Comparison of ENCODE assay signal across 11 cellular contexts in genomic region chr2:134324942-134325341, GRCh38.
DNase-seq lines count a peak whose midpoint lies in the region; ATAC-seq, FAIRE-seq and TF ChIP-seq lines count a peak whose summit lies in the region.
"Had no signal": no experiment of that assay in that cellular context is flagged by ENCODE, and none has a peak within 500 bp of the region (broad histone marks: within the 10 kb centered on the region; RNA-seq: fewer than 3 reads in every experiment).

No MANE protein-coding gene starts in this region.

- H3K27me3 Mint-ChIP-seq in IgD-negative memory B cell: no peaks in the 10 kb centered on the region

- no peak for TF ChIP-seq POLR2A in GM12891 (IDR thresholded peaks at IDR 0.05; ENCODE audit: low read depth, low read length)

- peaks cover 14% of the 10 kb centered on the region for H3K36me3 Mint-ChIP-seq in IgD-negative memory B cell

- no peak for DNase-seq in GM12891 (ENCODE audit: insufficient read length, low spot score)
- DNase-seq in right atrium auricular region (ENCODE audit: low spot score): no peak
- no peak for DNase-seq in stimulated activated naive CD4-positive, alpha-beta T cell treated with Interleukin-2 at 50 U/mL for 16 hours (lab: John Stamatoyannopoulos, UW)
- no peak for DNase-seq in NCI-H1930 (lab: John Stamatoyannopoulos, UW)
- DNase-seq in hepatic stellate cell (ENCODE audit: low spot score): no peak
- no peak for DNase-seq in superior temporal gyrus (ENCODE audit: extremely low spot score)
- DNase-seq: C1 segment of cervical spinal cord, caudate nucleus, retina had no signal

- H3K9me3 Mint-ChIP-seq in IgD-negative memory B cell: no peaks in the 10 kb centered on the region

- FAIRE-seq in GM12891 (lab: Jason Lieb, UNC): no peak

- ATAC-seq in HG02588 (IDR thresholded peaks at IDR 0.05; ENCODE audit: unreplicated experiment): peak; percentile 67

- no peaks in the 10 kb centered on the region for H3K9me3 ChIP-seq in right atrium auricular region

- peak overlapping the region in 3 of 4 donors; percentile 54 to 85 (median 69) for H3K4me3 Mint-ChIP-seq in IgD-negative memory B cell

- H3K4me1 Mint-ChIP-seq in IgD-negative memory B cell: peaks cover 70 to 76% (median 73%) of the 10 kb centered on the region in 3 donors

- peak overlapping the region; percentile 82 to 95 (median 84) for H3K27ac Mint-ChIP-seq in IgD-negative memory B cell

- no peaks in the 10 kb centered on the region for H3K36me3 ChIP-seq in right atrium auricular region

- H3K27me3 ChIP-seq in right atrium auricular region: no peaks in the 10 kb centered on the region

- no peak overlapping the region for H3K4me3 ChIP-seq in right atrium auricular region

- peaks cover 0 to 48% of the 10 kb centered on the region in 2 donors for H3K4me1 ChIP-seq in right atrium auricular region

- no peak for TF ChIP-seq CTCF in right atrium auricular region (IDR thresholded peaks at IDR 0.05)

- H3K27ac ChIP-seq in right atrium auricular region: peak overlapping the region; percentile 24 to 46

TF ChIP-seq in GM12891, 5 proteins besides CTCF, POLR2A, EP300 and RAD21:
- TF ChIP-seq PAX5 (IDR thresholded peaks at IDR 0.05; ENCODE audit: insufficient read depth, low read length, severe bottlenecking): no peak
- peak; percentile 42; the same call in 1 of the 2 replicates for TF ChIP-seq SPI1 (IDR thresholded peaks at IDR 0.05; ENCODE audit: low read depth, low read length)
